In genomic region chr18:77100751-77101355, GRCh38 we compare ENCODE assay signal across 9 cellular contexts. TPM values are rescaled to one million over a fixed set of nuclear protein-coding genes. Genes with fewer than 3 reads are reported as not detected.
DNase-seq lines count a peak whose midpoint lies in the region; ATAC-seq and TF ChIP-seq lines count a peak whose summit lies in the region.
"Had no signal": no experiment of that assay in that cellular context is flagged by ENCODE, and none has a peak within 500 bp of the region (broad histone marks: within the 10 kb centered on the region; RNA-seq: fewer than 3 reads in every experiment).

No MANE protein-coding gene starts in this region.

- H3K27ac Mint-ChIP-seq in CD8-positive, alpha-beta memory T cell, result peak overlapping the region; percentile 93 to 98 (median 96)
- H3K27ac Mint-ChIP-seq in chondrocyte (ENCODE audit: unreplicated experiment), result peak overlapping the region; percentile 97

- peaks cover 33% of the 10 kb centered on the region for H3K79me2 ChIP-seq in parathyroid adenoma

- peaks cover 20% of the 10 kb centered on the region for H3K36me3 ChIP-seq in CD8-positive, alpha-beta memory T cell (ENCODE audit: insufficient read depth, low read length)
- no peaks in the 10 kb centered on the region for H3K36me3 ChIP-seq in parathyroid adenoma (ENCODE audit: control insufficient read depth, insufficient read depth, low read length)
- no peaks in the 10 kb centered on the region for H3K36me3 ChIP-seq in BE2C

- CTCF ChIA-PET in CD8-positive, alpha-beta memory T cell (lab: Charles Lee), result interaction anchor here (0.7 to 3.6 kb wide), 10 partner anchors 11 to 100 kb away, joined by 3 to 13 read pairs (median 8); partner anchors contain the start of gene MBP

- POLR2A ChIA-PET in CD8-positive, alpha-beta memory T cell (lab: Charles Lee), result interaction anchor here (0.7 to 3.5 kb wide), 6 partner anchors 30 to 52 kb away, joined by 3 to 22 read pairs (median 4); no protein-coding TSS in a partner anchor

- H3K27me3 Mint-ChIP-seq in CD8-positive, alpha-beta memory T cell, result no peaks in the 10 kb centered on the region
- H3K27me3 Mint-ChIP-seq in chondrocyte (ENCODE audit: low read depth), result no peaks in the 10 kb centered on the region

- H3K4me3 Mint-ChIP-seq in CD8-positive, alpha-beta memory T cell, result peak overlapping the region; percentile 73 to 87 (median 80)
- H3K4me3 Mint-ChIP-seq in chondrocyte (ENCODE audit: unreplicated experiment), result peak overlapping the region; percentile 54

- H3K9me3 ChIP-seq in CD8-positive, alpha-beta memory T cell (ENCODE audit: low read length), result no peaks in the 10 kb centered on the region
- no peaks in the 10 kb centered on the region for H3K9me3 ChIP-seq in parathyroid adenoma (ENCODE audit: control insufficient read depth, low read length)
- H3K9me3 ChIP-seq in BE2C, result no peaks in the 10 kb centered on the region

- H3K9me3 Mint-ChIP-seq in CD8-positive, alpha-beta memory T cell, result no peaks in the 10 kb centered on the region
- H3K9me3 Mint-ChIP-seq in chondrocyte (ENCODE audit: low read depth), result no peaks in the 10 kb centered on the region

- peak in 1 of 5 donors; percentile 61 for DNase-seq in CD8-positive, alpha-beta memory T cell
- peak; percentile 31 for DNase-seq in RPMI7951 (ENCODE audit: low read depth)
- no peak for DNase-seq in chondrocyte (ENCODE audit: low spot score)
- no peak for DNase-seq in SK-N-DZ (ENCODE audit: low spot score)
- DNase-seq in BE2C, result no peak
- no peak for DNase-seq in GM03348 (ENCODE audit: low spot score)
- DNase-seq: MM.1S had no signal

- no peak for ATAC-seq in GM18870 (IDR thresholded peaks at IDR 0.05; ENCODE audit: unreplicated experiment)

- no peak overlapping the region for H2AFZ ChIP-seq in parathyroid adenoma

- no peak overlapping the region for H3K9ac ChIP-seq in parathyroid adenoma

- TF ChIP-seq CTCF in chondrocyte (IDR thresholded peaks at IDR 0.05), result no peak
- TF ChIP-seq CTCF in parathyroid adenoma (IDR thresholded peaks at IDR 0.05), result no peak
- TF ChIP-seq CTCF in BE2C (IDR thresholded peaks at IDR 0.05; ENCODE audit: low read depth, low read length), result no peak

- no peak overlapping the region for H3K4me2 ChIP-seq in parathyroid adenoma (ENCODE audit: low read length)

- no peaks in the 10 kb centered on the region for H3K27me3 ChIP-seq in CD8-positive, alpha-beta memory T cell (ENCODE audit: insufficient read depth, low read length, poor library complexity, severe bottlenecking)
- H3K27me3 ChIP-seq in parathyroid adenoma (ENCODE audit: control insufficient read depth, insufficient read depth, low read length), result no peaks in the 10 kb centered on the region
- no peaks in the 10 kb centered on the region for H3K27me3 ChIP-seq in BE2C

- peak overlapping the region; percentile 42 for H3K4me3 ChIP-seq in CD8-positive, alpha-beta memory T cell (ENCODE audit: low read length)
- no peak overlapping the region for H3K4me3 ChIP-seq in parathyroid adenoma (ENCODE audit: low read depth, low read length)
- no peak overlapping the region for H3K4me3 ChIP-seq in BE2C (ENCODE audit: low read depth, low read length)

- H3K36me3 Mint-ChIP-seq in CD8-positive, alpha-beta memory T cell, result peaks cover 6 to 74% (median 19%) of the 10 kb centered on the region in 3 donors
- H3K36me3 Mint-ChIP-seq in chondrocyte (ENCODE audit: low read depth), result peaks cover 2% of the 10 kb centered on the region

- peaks cover 99% of the 10 kb centered on the region for H3K4me1 ChIP-seq in CD8-positive, alpha-beta memory T cell (ENCODE audit: insufficient read depth, low read length)
- H3K4me1 ChIP-seq in parathyroid adenoma, result peaks cover 59% of the 10 kb centered on the region
- no peaks in the 10 kb centered on the region for H3K4me1 ChIP-seq in BE2C

- peak overlapping the region; percentile 55 for H3K27ac ChIP-seq in CD8-positive, alpha-beta memory T cell (ENCODE audit: low read depth, low read length)
- peak overlapping the region; percentile 20 for H3K27ac ChIP-seq in parathyroid adenoma

- peaks cover 86 to 100% (median 99%) of the 10 kb centered on the region in 3 donors for H3K4me1 Mint-ChIP-seq in CD8-positive, alpha-beta memory T cell
- H3K4me1 Mint-ChIP-seq in chondrocyte (ENCODE audit: low read depth), result peaks cover 91% of the 10 kb centered on the region

RNA-seq across cellular contexts. Expression of gene MBP, which starts 31.7 kb away (rescaled TPM):
- total RNA-seq in CD8-positive, alpha-beta memory T cell, result 10 to 100 TPM; 59.5 to 60.0 TPM
- 196 TPM for polyA plus RNA-seq in CD8-positive, alpha-beta memory T cell
- 9.5 and 15.6 TPM in 2 replicates for total RNA-seq in RPMI7951 (2014; rRNA removed; shearing (Covaris generic))
- 8.3 to 15.9 TPM (median 14.0 TPM) in 3 replicates for total RNA-seq in chondrocyte
- polyA plus RNA-seq in SK-N-DZ (2014; cell fraction: cytosol; rRNA removed), result not detected in 2 replicates
- polyA plus RNA-seq in SK-N-DZ (2014; cell fraction: nucleus; rRNA removed), result not detected in 2 replicates
- 0.56 TPM for polyA plus RNA-seq in BE2C (2012; ENCODE audit: insufficient read depth, insufficient read length, low read depth)
